Comparison of ENCODE assay signal across 8 cellular contexts in genomic region chr7:149624006-149624405, GRCh38.
A peak's percentile ranks its signal among the peaks of the same experiment; 100 is the strongest.
DNase-seq lines count a peak whose midpoint lies in the region; ATAC-seq and TF ChIP-seq lines count a peak whose summit lies in the region.

No MANE protein-coding gene starts in this region.

- peaks cover 49% of the 10 kb centered on the region for H3K36me3 Mint-ChIP-seq in CD4-positive, alpha-beta T cell (ENCODE audit: low read depth)
- H3K36me3 Mint-ChIP-seq in activated CD4-positive, alpha-beta memory T cell treated with anti-CD3 and anti-CD28 coated beads, Interleukin-2, amount 10 ng/mL, durations not matched to agents 7 days and 5 days (ENCODE audit: low read depth): peaks cover 29% of the 10 kb centered on the region
- peaks cover 21% of the 10 kb centered on the region for H3K36me3 Mint-ChIP-seq in endodermal cell (ENCODE audit: low read depth)

- peaks cover 19% of the 10 kb centered on the region for H3K36me3 ChIP-seq in endodermal cell (ENCODE audit: control insufficient read depth, insufficient read depth, low read length)
- no peaks in the 10 kb centered on the region for H3K36me3 ChIP-seq in mucosa of stomach (ENCODE audit: control insufficient read depth, insufficient read depth, low read length)
- H3K36me3 ChIP-seq in suprapubic skin: peaks cover 23% of the 10 kb centered on the region

- no peak for TF ChIP-seq POLR2A in suprapubic skin (IDR thresholded peaks at IDR 0.05)

- H3K27me3 ChIP-seq in CD4-positive, alpha-beta T cell (ENCODE audit: control insufficient read depth, insufficient read depth, low read length): no peaks in the 10 kb centered on the region
- H3K27me3 ChIP-seq in endodermal cell (ENCODE audit: control insufficient read depth, insufficient read depth, low read length, poor library complexity, severe bottlenecking) (peaks cover 12% of the 10 kb centered on the region), mucosa of stomach (ENCODE audit: control insufficient read depth, insufficient read depth, low read length) (no peaks in the 10 kb centered on the region), suprapubic skin (no peaks in the 10 kb centered on the region)

- intact Hi-C loops in CD4-positive, alpha-beta T cell (cut with DNase I, micrococcal nuclease): loop anchor here (1.0 to 10.0 kb wide), 8 partner anchors 23 to 1609 kb away; partner anchors contain the start of genes CHPF2 (in 1 of the 2), ZNF746 (in 1 of the 2), ZNF777 (in 1 of the 2) and ZNF783 (in 1 of the 2)

- H3K9ac ChIP-seq in endodermal cell (ENCODE audit: extremely low read depth, low read length, poor library complexity, severe bottlenecking) (peak overlapping the region; percentile 68), mucosa of stomach (ENCODE audit: low read length) (peak overlapping the region; percentile 94)

- TF ChIP-seq EP300 in suprapubic skin (IDR thresholded peaks at IDR 0.05): no peak

- H3K27me3 Mint-ChIP-seq in CD4-positive, alpha-beta T cell: peaks cover 3% of the 10 kb centered on the region
- H3K27me3 Mint-ChIP-seq in activated CD4-positive, alpha-beta memory T cell treated with anti-CD3 and anti-CD28 coated beads, Interleukin-2, amount 10 ng/mL, durations not matched to agents 7 days and 5 days: peaks cover 24% of the 10 kb centered on the region
- peaks cover 14% of the 10 kb centered on the region for H3K27me3 Mint-ChIP-seq in endodermal cell (ENCODE audit: insufficient read depth)

- no peak for TF ChIP-seq CTCF in CD4-positive, alpha-beta T cell (IDR thresholded peaks at IDR 0.05)
- TF ChIP-seq CTCF in endodermal cell (conservative IDR thresholded peaks at IDR 0.05) (no peak), suprapubic skin (IDR thresholded peaks at IDR 0.05) (no peak)

- peak; percentile 30 to 57 (median 36) for DNase-seq in CD4-positive, alpha-beta T cell
- no peak for DNase-seq in Jurkat, Clone E6-1 (ENCODE audit: low read depth, low spot score)
- DNase-seq in activated CD4-positive, alpha-beta memory T cell treated with anti-CD3 and anti-CD28 coated beads, Interleukin-2, amount 10 ng/mL, durations not matched to agents 7 days and 5 days: peak; percentile 52
- peak; percentile 66 for DNase-seq in endodermal cell
- DNase-seq in suprapubic skin (ENCODE audit: low spot score in 2 of 2): peak in 1 of 2 donors; percentile 66
- no peak for DNase-seq in NCI-H446 (lab: John Stamatoyannopoulos, UW)

- peak overlapping the region; percentile 92 for H3K4me3 Mint-ChIP-seq in CD4-positive, alpha-beta T cell
- H3K4me3 Mint-ChIP-seq in activated CD4-positive, alpha-beta memory T cell treated with anti-CD3 and anti-CD28 coated beads, Interleukin-2, amount 10 ng/mL, durations not matched to agents 7 days and 5 days: peak overlapping the region; percentile 95
- H3K4me3 Mint-ChIP-seq in endodermal cell: peak overlapping the region; percentile 89

- no peaks in the 10 kb centered on the region for H3K9me3 Mint-ChIP-seq in CD4-positive, alpha-beta T cell
- H3K9me3 Mint-ChIP-seq in activated CD4-positive, alpha-beta memory T cell treated with anti-CD3 and anti-CD28 coated beads, Interleukin-2, amount 10 ng/mL, durations not matched to agents 7 days and 5 days: no peaks in the 10 kb centered on the region
- H3K9me3 Mint-ChIP-seq in endodermal cell: no peaks in the 10 kb centered on the region

- H3K4me1 ChIP-seq in endodermal cell (ENCODE audit: control insufficient read depth, insufficient read depth, low read length) (peaks cover 3% of the 10 kb centered on the region), mucosa of stomach (ENCODE audit: control insufficient read depth, insufficient read depth, low read length) (peaks cover 20% of the 10 kb centered on the region), suprapubic skin (peaks cover 35% of the 10 kb centered on the region)

- peak overlapping the region; percentile 41 for H3K27ac ChIP-seq in CD4-positive, alpha-beta T cell (ENCODE audit: low read depth, low read length)
- H3K27ac ChIP-seq in endodermal cell (ENCODE audit: low read depth, low read length) (no peak overlapping the region), suprapubic skin (peak overlapping the region; percentile 90)

- peaks cover 40% of the 10 kb centered on the region for H3K4me1 Mint-ChIP-seq in CD4-positive, alpha-beta T cell (ENCODE audit: low read depth)
- peaks cover 41% of the 10 kb centered on the region for H3K4me1 Mint-ChIP-seq in activated CD4-positive, alpha-beta memory T cell treated with anti-CD3 and anti-CD28 coated beads, Interleukin-2, amount 10 ng/mL, durations not matched to agents 7 days and 5 days
- H3K4me1 Mint-ChIP-seq in endodermal cell: peaks cover 8% of the 10 kb centered on the region

- CTCF ChIA-PET in CD4-positive, alpha-beta T cell (lab: Charles Lee): interaction anchor here (1.0 to 2.3 kb wide), 12 partner anchors 16 to 1404 kb away, joined by 3 to 8 read pairs (median 4); partner anchors contain the start of genes ABCB8, ZNF282 and ZNF783
- CTCF ChIA-PET in activated CD4-positive, alpha-beta memory T cell treated with anti-CD3 and anti-CD28 coated beads, Interleukin-2, amount 10 ng/mL, durations not matched to agents 7 days and 5 days (lab: Charles Lee): interaction anchor here (0.6 to 3.5 kb wide), 19 partner anchors 9 to 429 kb away, joined by 3 to 16 read pairs (median 3); partner anchors contain the start of genes ZNF282, ZNF777 and ZNF783

- WGBS in endodermal cell (ENCODE audit: insufficient coverage in 1 of 2, insufficient read length in 1 of 2), 2 experiments: 0 to 1% methylated on average over 4 to 28 of the region's 28 CpGs
- 0% methylated on average over 12 of the region's 28 CpGs for WGBS in suprapubic skin

- POLR2A ChIA-PET in CD4-positive, alpha-beta T cell (lab: Charles Lee): interaction anchor here (0.5 to 2.0 kb wide), 11 partner anchors 24 to 1933 kb away, joined by 3 to 11 read pairs (median 3); partner anchors contain the start of genes ZNF282, ZNF777 and ZNF783
- POLR2A ChIA-PET in activated CD4-positive, alpha-beta memory T cell treated with anti-CD3 and anti-CD28 coated beads, Interleukin-2, amount 10 ng/mL, durations not matched to agents 7 days and 5 days (lab: Charles Lee): interaction anchor here (1.0 to 1.7 kb wide), 7 partner anchors 19 to 429 kb away, joined by 3 to 6 read pairs (median 4); partner anchors contain the start of gene ZNF282

- peak overlapping the region; percentile 70 for H3K27ac Mint-ChIP-seq in CD4-positive, alpha-beta T cell
- H3K27ac Mint-ChIP-seq in activated CD4-positive, alpha-beta memory T cell treated with anti-CD3 and anti-CD28 coated beads, Interleukin-2, amount 10 ng/mL, durations not matched to agents 7 days and 5 days: peak overlapping the region; percentile 74
- H3K27ac Mint-ChIP-seq in endodermal cell: peak overlapping the region; percentile 79

- no peaks in the 10 kb centered on the region for H3K9me3 ChIP-seq in CD4-positive, alpha-beta T cell (ENCODE audit: control insufficient read depth, low read length)
- H3K9me3 ChIP-seq in endodermal cell (ENCODE audit: control insufficient read depth, low read length) (no peaks in the 10 kb centered on the region), mucosa of stomach (ENCODE audit: control insufficient read depth, low read length) (no peaks in the 10 kb centered on the region), suprapubic skin (no peaks in the 10 kb centered on the region)

- peak overlapping the region; percentile 85 for H3K4me3 ChIP-seq in Jurkat, Clone E6-1 (ENCODE audit: low read length)
- H3K4me3 ChIP-seq in endodermal cell (ENCODE audit: low read length) (peak overlapping the region; percentile 94), mucosa of stomach (ENCODE audit: low read length) (peak overlapping the region; percentile 60), suprapubic skin (peak overlapping the region; percentile 88)

- ATAC-seq in CD4-positive, alpha-beta T cell (ENCODE audit: poor library complexity): peak; percentile 39
- ATAC-seq in GM21390 (IDR thresholded peaks at IDR 0.05; ENCODE audit: unreplicated experiment): peak; percentile 15

Comparison
In these comparisons a context has a peak if more than half of its experiments do, and no peak if none do; other contexts are left out.
1. DNase-seq: peak in CD4-positive, alpha-beta T cell (10 of 10), activated CD4-positive, alpha-beta memory T cell treated with anti-CD3 and anti-CD28 coated beads, Interleukin-2, amount 10 ng/mL, durations not matched to agents 7 days and 5 days (single experiment) and endodermal cell (single experiment); none in Jurkat, Clone E6-1 (single experiment) and NCI-H446 (0 of 2).
2. Peak in every context shown above with its lines, with median percentiles within 50 percentile points of each other: H3K27ac Mint-ChIP-seq, H3K4me3 Mint-ChIP-seq and H3K4me3 ChIP-seq.